In genomic region chr2:196827356-196827755, GRCh38 we compare ENCODE assay signal across 25 cellular contexts. TPM values are rescaled to one million over a fixed set of nuclear protein-coding genes. Genes with fewer than 3 reads are reported as not detected.
"Had no signal": no experiment of that assay in that cellular context is flagged by ENCODE, and none has a peak within 500 bp of the region (broad histone marks: within the 10 kb centered on the region; RNA-seq: fewer than 3 reads in every experiment).

No MANE protein-coding gene starts in this region.

- H3K9me3 Mint-ChIP-seq: activated CD4-positive, alpha-beta T cell treated with anti-CD3 and anti-CD28 coated beads, Interleukin-2, amount 10 ng/mL, durations not matched to agents 7 days and 5 days; activated naive CD8-positive, alpha-beta T cell treated with anti-CD3 and anti-CD28 coated beads, Interleukin-2, amount 10 ng/mL, durations not matched to agents 7 days and 5 days; natural killer cell treated with Interleukin-12 subunit alpha and Interleukin-12 subunit beta and Interleukin-15 and Interleukin-18, amount 100 ng/mL, for 72 hours; stimulated activated naive B cell treated with anti-CD40 and anti-IgM and Interleukin-4, amounts not matched to agents 10 μg/mL and 1 μg/mL and 100 μg/mL, for 72 hours had no signal

- H3K36me3 Mint-ChIP-seq: natural killer cell treated with Interleukin-12 subunit alpha and Interleukin-12 subunit beta and Interleukin-15 and Interleukin-18, amount 100 ng/mL, for 72 hours; stimulated activated naive B cell treated with anti-CD40 and anti-IgM and Interleukin-4, amounts not matched to agents 10 μg/mL and 1 μg/mL and 100 μg/mL, for 72 hours had no signal

- ATAC-seq: gastrocnemius medialis; mucosa of descending colon; natural killer cell treated with Interleukin-12 subunit alpha and Interleukin-12 subunit beta and Interleukin-15 and Interleukin-18, amount 100 ng/mL, for 72 hours; right cardiac atrium; stimulated activated naive B cell treated with anti-CD40 and anti-IgM and Interleukin-4, amounts not matched to agents 10 μg/mL and 1 μg/mL and 100 μg/mL, for 72 hours had no signal

- H3K27me3 Mint-ChIP-seq: activated CD4-positive, alpha-beta T cell treated with anti-CD3 and anti-CD28 coated beads, Interleukin-2, amount 10 ng/mL, durations not matched to agents 7 days and 5 days; activated naive CD8-positive, alpha-beta T cell treated with anti-CD3 and anti-CD28 coated beads, Interleukin-2, amount 10 ng/mL, durations not matched to agents 7 days and 5 days had no signal

- DNase-seq: activated CD4-positive, alpha-beta T cell treated with anti-CD3 and anti-CD28 coated beads, Interleukin-2, amount 10 ng/mL, durations not matched to agents 7 days and 5 days; activated naive CD4-positive, alpha-beta T cell; activated naive CD8-positive, alpha-beta T cell treated with anti-CD3 and anti-CD28 coated beads, Interleukin-2, amount 10 ng/mL, durations not matched to agents 7 days and 5 days; amniotic stem cell; brain microvascular endothelial cell; central memory CD4-positive, alpha-beta T cell; effector CD4-positive, alpha-beta T cell; gastrocnemius medialis; glutamatergic neuron; islet precursor cell; left ventricle myocardium inferior; mesendoderm; mucosa of descending colon; posterior cingulate gyrus; right cardiac atrium; stimulated activated CD4-positive, alpha-beta T cell treated with anti-CD3 and anti-CD28 coated beads, Interleukin-15, amount 100 ng/mL, for 24 hours; stimulated activated CD4-positive, alpha-beta T cell treated with anti-CD3 and anti-CD28 coated beads, Interleukin-2, amount 100 ng/mL, for 24 hours; stimulated activated naive B cell treated with anti-CD40 and anti-IgM and Interleukin-4, amounts not matched to agents 10 μg/mL and 1 μg/mL and 100 μg/mL, for 72 hours; stomach; thyroid gland; upper lobe of left lung had no signal

- H3K4me3 Mint-ChIP-seq: activated CD4-positive, alpha-beta T cell treated with anti-CD3 and anti-CD28 coated beads, Interleukin-2, amount 10 ng/mL, durations not matched to agents 7 days and 5 days; activated naive CD8-positive, alpha-beta T cell treated with anti-CD3 and anti-CD28 coated beads, Interleukin-2, amount 10 ng/mL, durations not matched to agents 7 days and 5 days; natural killer cell treated with Interleukin-12 subunit alpha and Interleukin-12 subunit beta and Interleukin-15 and Interleukin-18, amount 100 ng/mL, for 72 hours; stimulated activated naive B cell treated with anti-CD40 and anti-IgM and Interleukin-4, amounts not matched to agents 10 μg/mL and 1 μg/mL and 100 μg/mL, for 72 hours had no signal

- H3K27ac Mint-ChIP-seq: activated CD4-positive, alpha-beta T cell treated with anti-CD3 and anti-CD28 coated beads, Interleukin-2, amount 10 ng/mL, durations not matched to agents 7 days and 5 days; activated naive CD8-positive, alpha-beta T cell treated with anti-CD3 and anti-CD28 coated beads, Interleukin-2, amount 10 ng/mL, durations not matched to agents 7 days and 5 days; natural killer cell treated with Interleukin-12 subunit alpha and Interleukin-12 subunit beta and Interleukin-15 and Interleukin-18, amount 100 ng/mL, for 72 hours; stimulated activated naive B cell treated with anti-CD40 and anti-IgM and Interleukin-4, amounts not matched to agents 10 μg/mL and 1 μg/mL and 100 μg/mL, for 72 hours had no signal

RNA-seq across cellular contexts. Expression of gene C2orf66, which starts 18.2 kb away (rescaled TPM):
- total RNA-seq: epithelial cell of proximal tubule, gastrocnemius medialis, left ventricle myocardium inferior, lung, mucosa of descending colon, myocyte, stomach, thyroid gland had no signal
